Comparison of ENCODE assay signal across 10 cellular contexts in genomic region chr9:96478829-96479371, GRCh38. TPM values are rescaled to one million over a fixed set of nuclear protein-coding genes. Genes with fewer than 3 reads are reported as not detected.
A peak's percentile ranks its signal among the peaks of the same experiment; 100 is the strongest.
DNase-seq lines count a peak whose midpoint lies in the region; ATAC-seq and TF ChIP-seq lines count a peak whose summit lies in the region.
"Had no signal": no experiment of that assay in that cellular context is flagged by ENCODE, and none has a peak within 500 bp of the region (broad histone marks: within the 10 kb centered on the region; RNA-seq: fewer than 3 reads in every experiment).

No MANE protein-coding gene starts in this region.

- H3K4me1 Mint-ChIP-seq in activated CD8-positive, alpha-beta T cell treated with anti-CD3 and anti-CD28 coated beads for 36 hours (ENCODE audit: low read depth), result peaks cover 15% of the 10 kb centered on the region
- H3K4me1 Mint-ChIP-seq in activated CD8-positive, alpha-beta T cell treated with anti-CD3 and anti-CD28 coated beads, Interleukin-2, amount 10 ng/mL, durations not matched to agents 7 days and 5 days (ENCODE audit: low read depth), result no peaks in the 10 kb centered on the region
- H3K4me1 Mint-ChIP-seq in T-helper 2 cell treated with Interferon-gamma antibody and Interleukin-4, amounts not matched to agents 5 μg/mL and 100 μg/mL, for 36 hours (ENCODE audit: low read depth), result no peaks in the 10 kb centered on the region
- peaks cover 5% of the 10 kb centered on the region for H3K4me1 Mint-ChIP-seq in MCF 10A (ENCODE audit: insufficient read depth, unreplicated experiment)

- H3K36me3 Mint-ChIP-seq in activated CD8-positive, alpha-beta T cell treated with anti-CD3 and anti-CD28 coated beads for 36 hours (ENCODE audit: low read depth), result peaks cover 11% of the 10 kb centered on the region
- no peaks in the 10 kb centered on the region for H3K36me3 Mint-ChIP-seq in activated CD8-positive, alpha-beta T cell treated with anti-CD3 and anti-CD28 coated beads, Interleukin-2, amount 10 ng/mL, durations not matched to agents 7 days and 5 days (ENCODE audit: low read depth)
- H3K36me3 Mint-ChIP-seq in T-helper 2 cell treated with Interferon-gamma antibody and Interleukin-4, amounts not matched to agents 5 μg/mL and 100 μg/mL, for 36 hours (ENCODE audit: low read depth), result peaks cover 3% of the 10 kb centered on the region
- H3K36me3 Mint-ChIP-seq in MCF 10A (ENCODE audit: insufficient read depth, unreplicated experiment), result peaks cover 6% of the 10 kb centered on the region

- CTCF ChIA-PET in activated CD8-positive, alpha-beta T cell treated with anti-CD3 and anti-CD28 coated beads for 36 hours (lab: Charles Lee), result interaction anchor here (1.9 to 2.5 kb wide), 3 partner anchors 12 to 88 kb away, joined by 4 to 7 read pairs (median 7); no protein-coding TSS in a partner anchor
- CTCF ChIA-PET in activated CD8-positive, alpha-beta T cell treated with anti-CD3 and anti-CD28 coated beads, Interleukin-2, amount 10 ng/mL, durations not matched to agents 7 days and 5 days (lab: Charles Lee), result no interaction called here
- CTCF ChIA-PET in MCF 10A (lab: Yijun Ruan, JAX), result interaction anchor here (0.7 kb wide), 1 partner anchor 88 kb away, joined by 3 read pairs; no protein-coding TSS in a partner anchor

- ATAC-seq in activated CD8-positive, alpha-beta T cell treated with anti-CD3 and anti-CD28 coated beads for 36 hours, result peak; percentile 74
- ATAC-seq in activated CD8-positive, alpha-beta T cell treated with anti-CD3 and anti-CD28 coated beads, Interleukin-2, amount 10 ng/mL, durations not matched to agents 7 days and 5 days, result no peak
- ATAC-seq in HG02870 (IDR thresholded peaks at IDR 0.05; ENCODE audit: unreplicated experiment), result peak; percentile 83

- H3K9me3 Mint-ChIP-seq in activated CD8-positive, alpha-beta T cell treated with anti-CD3 and anti-CD28 coated beads for 36 hours, result no peaks in the 10 kb centered on the region
- H3K9me3 Mint-ChIP-seq in activated CD8-positive, alpha-beta T cell treated with anti-CD3 and anti-CD28 coated beads, Interleukin-2, amount 10 ng/mL, durations not matched to agents 7 days and 5 days (ENCODE audit: insufficient read depth), result no peaks in the 10 kb centered on the region
- H3K9me3 Mint-ChIP-seq in T-helper 2 cell treated with Interferon-gamma antibody and Interleukin-4, amounts not matched to agents 5 μg/mL and 100 μg/mL, for 36 hours, result no peaks in the 10 kb centered on the region
- H3K9me3 Mint-ChIP-seq in MCF 10A (ENCODE audit: unreplicated experiment), result no peaks in the 10 kb centered on the region

- H3K27me3 Mint-ChIP-seq in activated CD8-positive, alpha-beta T cell treated with anti-CD3 and anti-CD28 coated beads for 36 hours, result no peaks in the 10 kb centered on the region
- H3K27me3 Mint-ChIP-seq in activated CD8-positive, alpha-beta T cell treated with anti-CD3 and anti-CD28 coated beads, Interleukin-2, amount 10 ng/mL, durations not matched to agents 7 days and 5 days (ENCODE audit: low read depth), result no peaks in the 10 kb centered on the region
- H3K27me3 Mint-ChIP-seq in T-helper 2 cell treated with Interferon-gamma antibody and Interleukin-4, amounts not matched to agents 5 μg/mL and 100 μg/mL, for 36 hours (ENCODE audit: low read depth), result no peaks in the 10 kb centered on the region
- H3K27me3 Mint-ChIP-seq in MCF 10A (ENCODE audit: insufficient read depth, unreplicated experiment), result no peaks in the 10 kb centered on the region

- no peak overlapping the region for H3K4me3 Mint-ChIP-seq in activated CD8-positive, alpha-beta T cell treated with anti-CD3 and anti-CD28 coated beads for 36 hours
- H3K4me3 Mint-ChIP-seq in activated CD8-positive, alpha-beta T cell treated with anti-CD3 and anti-CD28 coated beads, Interleukin-2, amount 10 ng/mL, durations not matched to agents 7 days and 5 days, result no peak overlapping the region
- H3K4me3 Mint-ChIP-seq in T-helper 2 cell treated with Interferon-gamma antibody and Interleukin-4, amounts not matched to agents 5 μg/mL and 100 μg/mL, for 36 hours, result no peak overlapping the region
- H3K4me3 Mint-ChIP-seq in MCF 10A (ENCODE audit: unreplicated experiment), result no peak overlapping the region

- peak; percentile 43 for DNase-seq in activated CD8-positive, alpha-beta T cell treated with anti-CD3 and anti-CD28 coated beads for 36 hours
- DNase-seq in activated CD8-positive, alpha-beta T cell treated with anti-CD3 and anti-CD28 coated beads, Interleukin-2, amount 10 ng/mL, durations not matched to agents 7 days and 5 days, result no peak
- peak; percentile 11 for DNase-seq in T-helper 2 cell treated with Interferon-gamma antibody and Interleukin-4, amounts not matched to agents 5 μg/mL and 100 μg/mL, for 36 hours (ENCODE audit: low spot score)
- DNase-seq in stimulated activated CD4-positive, alpha-beta T cell treated with anti-CD3 and anti-CD28 coated beads, Interleukin-4, amount 100 ng/mL, for 1 hour, result peak; percentile 14
- no peak for DNase-seq in HPDE6-E6E7 (ENCODE audit: extremely low spot score)
- no peak for DNase-seq in MCF 10A (ENCODE audit: unreplicated experiment)
- DNase-seq in activated CD8-positive, alpha-beta memory T cell treated with anti-CD3 and anti-CD28 coated beads for 24 hours, result no peak
- DNase-seq: amniotic stem cell, Peyer's patch had no signal

- TF ChIP-seq CTCF in activated CD8-positive, alpha-beta T cell treated with anti-CD3 and anti-CD28 coated beads for 36 hours (IDR thresholded peaks at IDR 0.05), result no peak
- TF ChIP-seq CTCF in MCF 10A (IDR thresholded peaks at IDR 0.05; ENCODE audit: unreplicated experiment), result no peak

- POLR2A ChIA-PET in activated CD8-positive, alpha-beta T cell treated with anti-CD3 and anti-CD28 coated beads for 36 hours (lab: Charles Lee), result interaction anchor here (0.6 to 1.0 kb wide), 2 partner anchors 13 to 37 kb away, joined by 3 to 4 read pairs; no protein-coding TSS in a partner anchor
- POLR2A ChIA-PET in activated CD8-positive, alpha-beta T cell treated with anti-CD3 and anti-CD28 coated beads, Interleukin-2, amount 10 ng/mL, durations not matched to agents 7 days and 5 days (lab: Charles Lee), result no interaction called here
- POLR2A ChIA-PET in MCF 10A (lab: Yijun Ruan, JAX), result interaction anchor here (0.7 kb wide), 1 partner anchor 299 kb away, joined by 3 read pairs; no protein-coding TSS in a partner anchor

- intact Hi-C loops in activated CD8-positive, alpha-beta T cell treated with anti-CD3 and anti-CD28 coated beads for 36 hours (cut with micrococcal nuclease), result no loop called here
- intact Hi-C loops in MCF 10A (cut with micrococcal nuclease), result no loop called here

- peak overlapping the region; percentile 75 for H3K27ac Mint-ChIP-seq in activated CD8-positive, alpha-beta T cell treated with anti-CD3 and anti-CD28 coated beads for 36 hours
- H3K27ac Mint-ChIP-seq in activated CD8-positive, alpha-beta T cell treated with anti-CD3 and anti-CD28 coated beads, Interleukin-2, amount 10 ng/mL, durations not matched to agents 7 days and 5 days, result no peak overlapping the region
- peak overlapping the region; percentile 4 for H3K27ac Mint-ChIP-seq in T-helper 2 cell treated with Interferon-gamma antibody and Interleukin-4, amounts not matched to agents 5 μg/mL and 100 μg/mL, for 36 hours
- no peak overlapping the region for H3K27ac Mint-ChIP-seq in MCF 10A (ENCODE audit: low read depth, unreplicated experiment)

- no TSS peak for BruUV-seq in MCF 10A (replicated peaks; lab: Mats Ljungman, UMichigan)

RNA-seq across cellular contexts. Expression of gene HABP4, which starts 28.9 kb away (rescaled TPM):
- 1 to 10 TPM; 7.0 to 8.3 TPM for total RNA-seq in activated CD8-positive, alpha-beta T cell treated with anti-CD3 and anti-CD28 coated beads for 36 hours
- 1 to 10 TPM; 4.1 to 5.0 TPM for total RNA-seq in activated CD8-positive, alpha-beta T cell treated with anti-CD3 and anti-CD28 coated beads, Interleukin-2, amount 10 ng/mL, durations not matched to agents 7 days and 5 days
- total RNA-seq in MCF 10A (2022), result 4.3 and 6.3 TPM in 2 replicates

Comparison
In these comparisons a context has a peak if more than half of its experiments do, and no peak if none do; other contexts are left out.
1. DNase-seq: peak in activated CD8-positive, alpha-beta T cell treated with anti-CD3 and anti-CD28 coated beads for 36 hours (single experiment), T-helper 2 cell treated with Interferon-gamma antibody and Interleukin-4, amounts not matched to agents 5 μg/mL and 100 μg/mL, for 36 hours (single experiment) and stimulated activated CD4-positive, alpha-beta T cell treated with anti-CD3 and anti-CD28 coated beads, Interleukin-4, amount 100 ng/mL, for 1 hour (single experiment); none in activated CD8-positive, alpha-beta T cell treated with anti-CD3 and anti-CD28 coated beads, Interleukin-2, amount 10 ng/mL, durations not matched to agents 7 days and 5 days (single experiment), HPDE6-E6E7 (single experiment), MCF 10A (single experiment) and activated CD8-positive, alpha-beta memory T cell treated with anti-CD3 and anti-CD28 coated beads for 24 hours (single experiment).
2. H3K27ac Mint-ChIP-seq: peak in activated CD8-positive, alpha-beta T cell treated with anti-CD3 and anti-CD28 coated beads for 36 hours (single experiment) and T-helper 2 cell treated with Interferon-gamma antibody and Interleukin-4, amounts not matched to agents 5 μg/mL and 100 μg/mL, for 36 hours (single experiment); none in activated CD8-positive, alpha-beta T cell treated with anti-CD3 and anti-CD28 coated beads, Interleukin-2, amount 10 ng/mL, durations not matched to agents 7 days and 5 days (single experiment) and MCF 10A (single experiment).